ENCODE assay signal across 8 cellular contexts in genomic region chr7:23473848-23474097, GRCh38. TPM values are rescaled to one million over a fixed set of nuclear protein-coding genes. Genes with fewer than 3 reads are reported as not detected.
DNase-seq lines count a peak whose midpoint lies in the region; ATAC-seq and TF ChIP-seq lines count a peak whose summit lies in the region.

No MANE protein-coding gene starts in this region.

- DNase-seq in NCI-H2081 (lab: John Stamatoyannopoulos, UW) (peak; percentile 75 to 84), NCI-H2081 treated with DMSO at 0.1 percent for 48 hours (lab: John Stamatoyannopoulos, UW) (no peak), breast epithelium (ENCODE audit: low spot score in 2 of 2) (no peak), middle frontal gyrus (ENCODE audit: extremely low spot score, low spot score) (no peak)
- DNase-seq in activated CD8-positive, alpha-beta memory T cell treated with anti-CD3 and anti-CD28 coated beads, Interleukin-2, amount 50 U/mL, for 48 hours: no peak

- H3K4me3 ChIP-seq in HUES6 (ENCODE audit: low read depth, low read length) (peak overlapping the region; percentile 96), breast epithelium (peak overlapping the region in 2 of 3 donors; percentile 18 to 48), neutrophil (ENCODE audit: low read depth in 1 of 2, low read length in 1 of 2) (peak overlapping the region; percentile 77 to 93)

- TF ChIP-seq CTCF in breast epithelium (IDR thresholded peaks at IDR 0.05): no peak
- no peak for TF ChIP-seq CTCF in neutrophil (IDR thresholded peaks at IDR 0.05)

- intact Hi-C loops in breast epithelium (cut with DNase I; ENCODE audit: low total_unique reads): no loop called here

- H3K4me1 ChIP-seq in HUES6 (ENCODE audit: control insufficient read depth, insufficient read depth, low read length): peaks cover 7% of the 10 kb centered on the region
- peaks cover 9 to 11% of the 10 kb centered on the region in 2 donors for H3K4me1 ChIP-seq in breast epithelium
- peaks cover 41 to 48% of the 10 kb centered on the region in 2 experiments for H3K4me1 ChIP-seq in neutrophil (ENCODE audit: control insufficient read depth in 1 of 2, insufficient read depth in 1 of 2, low read depth in 1 of 2, low read length in 1 of 2)

- H3K36me3 ChIP-seq in HUES6 (ENCODE audit: control insufficient read depth, insufficient read depth, low read length): no peaks in the 10 kb centered on the region
- no peaks in the 10 kb centered on the region for H3K36me3 ChIP-seq in breast epithelium
- H3K36me3 ChIP-seq in neutrophil: no peaks in the 10 kb centered on the region

- peak overlapping the region; percentile 98 for H3K27ac ChIP-seq in HUES6 (ENCODE audit: low read depth, low read length)
- H3K27ac ChIP-seq in breast epithelium: no peak overlapping the region
- no peak overlapping the region for H3K27ac ChIP-seq in neutrophil

- no peaks in the 10 kb centered on the region for H3K9me3 ChIP-seq in HUES6 (ENCODE audit: control insufficient read depth, insufficient read depth, low read depth, low read length)
- H3K9me3 ChIP-seq in breast epithelium: peaks cover 0 to 6% of the 10 kb centered on the region in 2 donors
- no peaks in the 10 kb centered on the region for H3K9me3 ChIP-seq in neutrophil

- H3K27me3 ChIP-seq in HUES6 (ENCODE audit: control insufficient read depth, insufficient read depth, low read length) (no peaks in the 10 kb centered on the region), breast epithelium (peaks cover 24 to 100% of the 10 kb centered on the region in 2 donors), neutrophil (peaks cover 100% of the 10 kb centered on the region)

- TF ChIP-seq POLR2A in breast epithelium (IDR thresholded peaks at IDR 0.05): no peak

- ATAC-seq in GM21381 (IDR thresholded peaks at IDR 0.05; ENCODE audit: unreplicated experiment): no peak

- peak overlapping the region; percentile 100 for H3K9ac ChIP-seq in HUES6 (ENCODE audit: low read length)

RNA-seq across cellular contexts. Expression of gene IGF2BP3, which starts 3.5 kb away (rescaled TPM):
- 1 to 10 TPM in 1 of 3 donors, under 1 TPM in 1, not detected in 1; 0.59 to 3.5 TPM for total RNA-seq in breast epithelium

RNA-seq across cellular contexts. Expression of gene TRA2A, which starts 58.0 kb away (rescaled TPM):
- 10 to 100 TPM; 40.3 to 72.9 (median 46.2) TPM for total RNA-seq in breast epithelium

Comparison
In these comparisons a context has a peak if more than half of its experiments do, and no peak if none do; other contexts are left out.
1. DNase-seq: peak in NCI-H2081 (2 of 2); none in NCI-H2081 treated with DMSO at 0.1 percent for 48 hours (single experiment), breast epithelium (0 of 2), middle frontal gyrus (single experiment) and activated CD8-positive, alpha-beta memory T cell treated with anti-CD3 and anti-CD28 coated beads, Interleukin-2, amount 50 U/mL, for 48 hours (single experiment).
2. H3K4me3 ChIP-seq: peak in every context shown above with its lines; median percentile 96 in HUES6; 85 in neutrophil; 33 in breast epithelium.